In genomic region chr15:91114301-91114700, GRCh38 we compare ENCODE assay signal across 23 cellular contexts.
"Had no signal": no experiment of that assay in that cellular context is flagged by ENCODE, and none has a peak within 500 bp of the region (broad histone marks: within the 10 kb centered on the region; RNA-seq: fewer than 3 reads in every experiment).

No MANE protein-coding gene starts in this region.

- H3K27ac ChIP-seq: coronary artery, gastrocnemius medialis, left lung, parathyroid adenoma, suprapubic skin, transverse colon, vagina had no signal

- DNase-seq: dermis blood vessel endothelial cell; effector memory CD8-positive, alpha-beta T cell; foreskin fibroblast; gastrocnemius medialis; head of caudate nucleus; kidney; left lung; mesenchymal stem cell; mucosa of descending colon; naive B cell; stimulated activated CD4-positive, alpha-beta T cell treated with anti-CD3 and anti-CD28 coated beads, Interleukin-12 subunit alpha, Interleukin-12 subunit beta, amount 100 ng/mL, for 4 hours; stimulated activated CD4-positive, alpha-beta T cell treated with anti-CD3 and anti-CD28 coated beads, Interleukin-1b, Interleukin-23, amount 100 ng/mL, for 48 hours; stimulated activated CD4-positive, alpha-beta T cell treated with anti-CD3 and anti-CD28 coated beads, Interleukin-4, amount 100 ng/mL, for 1 hour; stimulated activated CD8-positive, alpha-beta memory T cell treated with anti-CD3 and anti-CD28 coated beads, Interleukin-4, amount 100 ng/mL, for 48 hours; stimulated activated naive CD4-positive, alpha-beta T cell; stimulated activated naive CD8-positive, alpha-beta T cell treated with anti-CD3 and anti-CD28 coated beads, Interleukin-15, amount 100 ng/mL, for 72 hours; transverse colon had no signal

- ATAC-seq: effector memory CD8-positive, alpha-beta T cell; gastrocnemius medialis; left lung; mucosa of descending colon; natural killer cell treated with Interleukin-12 subunit alpha and Interleukin-12 subunit beta and Interleukin-15 and Interleukin-18, amount 100 ng/mL, for 72 hours; sciatic nerve; stimulated activated naive CD8-positive, alpha-beta T cell treated with anti-CD3 and anti-CD28 coated beads, Interleukin-15, amount 100 ng/mL, for 72 hours had no signal
